9 cellular contexts compared by ENCODE assay signal in the genomic region with DNA sequence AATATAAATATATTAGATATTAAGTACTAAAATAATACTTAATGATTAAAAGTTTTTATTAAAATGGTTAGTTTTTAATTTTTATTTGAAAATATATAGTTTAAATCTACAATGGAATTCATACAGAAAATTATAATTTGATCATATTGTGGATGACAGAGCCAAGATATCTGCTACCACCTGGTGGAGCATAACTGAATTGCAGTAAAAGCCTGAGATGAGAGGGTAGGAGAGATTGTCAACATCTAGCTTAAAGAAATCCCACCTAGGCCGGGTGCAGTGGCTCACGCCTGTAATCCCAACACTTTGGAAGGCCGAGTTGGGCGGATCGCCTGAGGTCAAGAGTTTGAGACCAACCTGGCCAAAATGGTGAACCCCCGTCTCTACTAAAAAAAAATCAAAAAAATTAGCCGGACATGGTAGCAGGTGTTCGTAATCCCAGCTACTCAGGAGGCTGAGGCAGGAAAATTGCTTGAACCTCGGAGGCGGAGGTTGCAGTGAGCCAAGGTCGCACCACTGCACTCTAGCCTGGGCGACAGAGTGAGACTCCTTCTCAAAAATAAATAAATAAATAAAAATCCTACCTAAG. TPM values are rescaled to one million over a fixed set of nuclear protein-coding genes. Genes with fewer than 3 reads are reported as not detected.
DNase-seq lines count a peak whose midpoint lies in the region; ATAC-seq and TF ChIP-seq lines count a peak whose summit lies in the region.
"Had no signal": no experiment of that assay in that cellular context is flagged by ENCODE, and none has a peak within 500 bp of the region (broad histone marks: within the 10 kb centered on the region; RNA-seq: fewer than 3 reads in every experiment).

No MANE protein-coding gene starts in this region.

- H3K36me3 Mint-ChIP-seq in activated CD4-positive, alpha-beta T cell treated with anti-CD3 and anti-CD28 coated beads, Interleukin-2, amount 10 ng/mL, durations not matched to agents 24 days and 14 days (ENCODE audit: low read depth) = peaks cover 2% of the 10 kb centered on the region

- no peak overlapping the region for H3K4me3 Mint-ChIP-seq in activated CD4-positive, alpha-beta T cell treated with anti-CD3 and anti-CD28 coated beads, Interleukin-2, amount 10 ng/mL, durations not matched to agents 24 days and 14 days

- no peaks in the 10 kb centered on the region for H3K9me3 Mint-ChIP-seq in activated CD4-positive, alpha-beta T cell treated with anti-CD3 and anti-CD28 coated beads, Interleukin-2, amount 10 ng/mL, durations not matched to agents 24 days and 14 days

- peaks cover 21% of the 10 kb centered on the region for H3K4me1 Mint-ChIP-seq in activated CD4-positive, alpha-beta T cell treated with anti-CD3 and anti-CD28 coated beads, Interleukin-2, amount 10 ng/mL, durations not matched to agents 24 days and 14 days

- H3K27me3 Mint-ChIP-seq in activated CD4-positive, alpha-beta T cell treated with anti-CD3 and anti-CD28 coated beads, Interleukin-2, amount 10 ng/mL, durations not matched to agents 24 days and 14 days = no peaks in the 10 kb centered on the region

- TF ChIP-seq EP300 in Ishikawa (IDR thresholded peaks at IDR 0.05; ENCODE audit: borderline replicate concordance) = no peak

- peak; percentile 68 for TF ChIP-seq RAD21 in Ishikawa (IDR thresholded peaks at IDR 0.05; ENCODE audit: low read depth)

- DNase-seq in D341Med (ENCODE audit: low spot score) (peak; percentile 41), glomerular visceral epithelial cell (ENCODE audit: extremely low spot score) (peak; percentile 12), AG08396 (ENCODE audit: low spot score) (no peak), middle frontal gyrus (ENCODE audit: extremely low spot score, low spot score) (no peak), sciatic nerve (ENCODE audit: low spot score) (no peak)
- DNase-seq in activated CD4-positive, alpha-beta T cell treated with anti-CD3 and anti-CD28 coated beads, Interleukin-2, amount 10 ng/mL, durations not matched to agents 24 days and 14 days = peak; percentile 84
- DNase-seq in activated CD4-positive, CD25-positive, alpha-beta regulatory T cell treated with anti-CD3 and anti-CD28 coated beads, Interleukin-2, amount 50 U/mL, for 72 hours = no peak

- intact Hi-C loops in activated CD4-positive, alpha-beta T cell treated with anti-CD3 and anti-CD28 coated beads, Interleukin-2, amount 10 ng/mL, durations not matched to agents 24 days and 14 days (cut with micrococcal nuclease) = loop anchor here (1.0 to 2.0 kb wide), 6 partner anchors 23 to 754 kb away; a partner anchor contains a TSS
- intact Hi-C loops in sciatic nerve (cut with DNase I) = no loop called here

- ATAC-seq in sciatic nerve = no peak

- H3K27ac Mint-ChIP-seq in activated CD4-positive, alpha-beta T cell treated with anti-CD3 and anti-CD28 coated beads, Interleukin-2, amount 10 ng/mL, durations not matched to agents 24 days and 14 days = no peak overlapping the region

TF ChIP-seq in Ishikawa, 13 proteins besides CTCF, POLR2A, EP300 and RAD21:
- TF ChIP-seq, protein P1, sequence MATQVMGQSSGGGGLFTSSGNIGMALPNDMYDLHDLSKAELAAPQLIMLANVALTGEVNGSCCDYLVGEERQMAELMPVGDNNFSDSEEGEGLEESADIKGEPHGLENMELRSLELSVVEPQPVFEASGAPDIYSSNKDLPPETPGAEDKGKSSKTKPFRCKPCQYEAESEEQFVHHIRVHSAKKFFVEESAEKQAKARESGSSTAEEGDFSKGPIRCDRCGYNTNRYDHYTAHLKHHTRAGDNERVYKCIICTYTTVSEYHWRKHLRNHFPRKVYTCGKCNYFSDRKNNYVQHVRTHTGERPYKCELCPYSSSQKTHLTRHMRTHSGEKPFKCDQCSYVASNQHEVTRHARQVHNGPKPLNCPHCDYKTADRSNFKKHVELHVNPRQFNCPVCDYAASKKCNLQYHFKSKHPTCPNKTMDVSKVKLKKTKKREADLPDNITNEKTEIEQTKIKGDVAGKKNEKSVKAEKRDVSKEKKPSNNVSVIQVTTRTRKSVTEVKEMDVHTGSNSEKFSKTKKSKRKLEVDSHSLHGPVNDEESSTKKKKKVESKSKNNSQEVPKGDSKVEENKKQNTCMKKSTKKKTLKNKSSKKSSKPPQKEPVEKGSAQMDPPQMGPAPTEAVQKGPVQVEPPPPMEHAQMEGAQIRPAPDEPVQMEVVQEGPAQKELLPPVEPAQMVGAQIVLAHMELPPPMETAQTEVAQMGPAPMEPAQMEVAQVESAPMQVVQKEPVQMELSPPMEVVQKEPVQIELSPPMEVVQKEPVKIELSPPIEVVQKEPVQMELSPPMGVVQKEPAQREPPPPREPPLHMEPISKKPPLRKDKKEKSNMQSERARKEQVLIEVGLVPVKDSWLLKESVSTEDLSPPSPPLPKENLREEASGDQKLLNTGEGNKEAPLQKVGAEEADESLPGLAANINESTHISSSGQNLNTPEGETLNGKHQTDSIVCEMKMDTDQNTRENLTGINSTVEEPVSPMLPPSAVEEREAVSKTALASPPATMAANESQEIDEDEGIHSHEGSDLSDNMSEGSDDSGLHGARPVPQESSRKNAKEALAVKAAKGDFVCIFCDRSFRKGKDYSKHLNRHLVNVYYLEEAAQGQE (IDR thresholded peaks at IDR 0.05; ENCODE audit: low read depth) = no peak
- TF ChIP-seq ZBTB7A (IDR thresholded peaks at IDR 0.05; ENCODE audit: low read depth) (no peak), TEAD4 (IDR thresholded peaks at IDR 0.05) (no peak), CREB1 (IDR thresholded peaks at IDR 0.05; ENCODE audit: low read depth) (no peak), EGR1 (IDR thresholded peaks at IDR 0.05) (no peak), TAF1 (IDR thresholded peaks at IDR 0.05; ENCODE audit: low read depth) (no peak), FOXM1 (IDR thresholded peaks at IDR 0.05; ENCODE audit: borderline replicate concordance, low read depth) (no peak), YY1 (IDR thresholded peaks at IDR 0.05; ENCODE audit: low read depth) (no peak), NFIC (IDR thresholded peaks at IDR 0.05) (no peak), CEBPB (IDR thresholded peaks at IDR 0.05) (no peak), TCF12 (IDR thresholded peaks at IDR 0.05; ENCODE audit: low read depth) (no peak)
- TF ChIP-seq, protein P2, sequence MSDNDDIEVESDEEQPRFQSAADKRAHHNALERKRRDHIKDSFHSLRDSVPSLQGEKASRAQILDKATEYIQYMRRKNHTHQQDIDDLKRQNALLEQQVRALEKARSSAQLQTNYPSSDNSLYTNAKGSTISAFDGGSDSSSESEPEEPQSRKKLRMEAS (IDR thresholded peaks at IDR 0.05) = no peak
- TF ChIP-seq, protein P3, sequence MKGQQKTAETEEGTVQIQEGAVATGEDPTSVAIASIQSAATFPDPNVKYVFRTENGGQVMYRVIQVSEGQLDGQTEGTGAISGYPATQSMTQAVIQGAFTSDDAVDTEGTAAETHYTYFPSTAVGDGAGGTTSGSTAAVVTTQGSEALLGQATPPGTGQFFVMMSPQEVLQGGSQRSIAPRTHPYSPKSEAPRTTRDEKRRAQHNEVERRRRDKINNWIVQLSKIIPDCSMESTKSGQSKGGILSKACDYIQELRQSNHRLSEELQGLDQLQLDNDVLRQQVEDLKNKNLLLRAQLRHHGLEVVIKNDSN (IDR thresholded peaks at IDR 0.05) = no peak

RNA-seq across cellular contexts. Expression of a gene that starts 25.1 kb away (rescaled TPM):
- not detected in 2 replicates for total RNA-seq in activated CD4-positive, alpha-beta T cell treated with anti-CD3 and anti-CD28 coated beads, Interleukin-2, amount 10 ng/mL, durations not matched to agents 24 days and 14 days
- 6.3 TPM for total RNA-seq in sciatic nerve
- total RNA-seq: T-helper 1 cell treated with Interleukin-12 subunit alpha and Interleukin-12 subunit beta and Interleukin-4 antibody, amounts not matched to agents 30 ng/mL and 1 ng/mL, for 36 hours had no signal

Comparison
In these comparisons a context has a peak if more than half of its experiments do, and no peak if none do; other contexts are left out.
1. DNase-seq: peak in D341Med (single experiment), activated CD4-positive, alpha-beta T cell treated with anti-CD3 and anti-CD28 coated beads, Interleukin-2, amount 10 ng/mL, durations not matched to agents 24 days and 14 days (single experiment) and glomerular visceral epithelial cell (single experiment); none in activated CD4-positive, CD25-positive, alpha-beta regulatory T cell treated with anti-CD3 and anti-CD28 coated beads, Interleukin-2, amount 50 U/mL, for 72 hours (single experiment), AG08396 (single experiment), middle frontal gyrus (single experiment) and sciatic nerve (single experiment).